Comparison of ENCODE assay signal across 8 cellular contexts in the genomic region with DNA sequence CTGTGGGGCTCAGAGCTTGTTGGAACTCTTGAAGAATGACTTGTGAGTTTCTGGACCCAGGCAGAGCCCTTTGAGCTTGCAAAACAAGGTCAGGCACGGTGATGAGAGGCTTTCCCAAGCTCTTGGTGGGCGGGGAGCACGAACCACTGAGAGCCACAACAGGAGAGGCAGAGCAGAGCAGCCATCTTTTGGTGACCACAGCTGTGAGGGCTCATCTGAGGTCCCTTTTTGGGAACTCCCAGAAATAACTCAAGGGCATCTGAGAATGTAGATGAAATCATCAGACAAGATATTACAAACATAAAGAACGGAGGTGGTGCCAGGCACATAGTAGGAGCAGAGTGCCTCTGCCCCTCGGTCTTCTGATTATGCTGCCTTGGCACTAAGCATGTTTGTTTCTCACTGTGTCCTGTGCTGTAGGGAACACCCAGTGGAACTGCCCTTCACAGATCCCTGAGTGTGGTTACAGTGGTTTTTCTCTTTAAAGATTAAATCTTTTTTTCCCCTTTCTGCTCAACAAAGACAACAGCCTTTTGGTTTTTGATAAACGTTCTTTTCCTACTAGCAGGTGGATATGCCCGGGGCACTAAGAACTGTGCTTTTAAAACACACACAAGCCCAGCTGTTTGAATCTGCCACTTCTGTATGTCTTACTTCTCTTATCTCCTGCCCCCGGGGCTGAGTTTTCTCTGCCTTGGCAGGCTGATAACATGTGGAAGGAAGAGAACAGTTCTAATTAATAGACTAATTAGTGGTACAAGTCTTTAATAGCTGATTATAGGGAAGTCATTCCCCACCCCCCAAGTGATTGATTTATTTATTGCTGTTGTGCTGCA. TPM values are rescaled to one million over a fixed set of nuclear protein-coding genes. Genes with fewer than 3 reads are reported as not detected.
DNase-seq lines count a peak whose midpoint lies in the region; ATAC-seq, FAIRE-seq and TF ChIP-seq lines count a peak whose summit lies in the region.

No MANE protein-coding gene starts in this region.

- peak; percentile 55 for FAIRE-seq in GM12891 (lab: Jason Lieb, UNC)

- peak overlapping the region; percentile 94 for H3K27ac Mint-ChIP-seq in activated T-helper 2 cell treated with anti-CD3 and anti-CD28 coated beads, Interferon-gamma antibody, Interleukin-2, Interleukin-4, amounts not matched to agents 10 μg/mL and 5 μg/mL and 100 μg/mL, durations not matched to agents 14 hours and 24 hours and 36 hours
- peak overlapping the region; percentile 60 to 64 for H3K27ac Mint-ChIP-seq in natural killer cell treated with Interleukin-12 subunit alpha and Interleukin-12 subunit beta and Interleukin-15 and Interleukin-18, amount 100 ng/mL, for 72 hours
- H3K27ac Mint-ChIP-seq in progenitor cell of endocrine pancreas: no peak overlapping the region

- H3K4me3 Mint-ChIP-seq in activated T-helper 2 cell treated with anti-CD3 and anti-CD28 coated beads, Interferon-gamma antibody, Interleukin-2, Interleukin-4, amounts not matched to agents 10 μg/mL and 5 μg/mL and 100 μg/mL, durations not matched to agents 14 hours and 24 hours and 36 hours (ENCODE audit: low read depth): peak overlapping the region; percentile 52
- peak overlapping the region; percentile 63 for H3K4me3 Mint-ChIP-seq in natural killer cell treated with Interleukin-12 subunit alpha and Interleukin-12 subunit beta and Interleukin-15 and Interleukin-18, amount 100 ng/mL, for 72 hours
- no peak overlapping the region for H3K4me3 Mint-ChIP-seq in progenitor cell of endocrine pancreas (ENCODE audit: low read depth)

- no peak for TF ChIP-seq CTCF in progenitor cell of endocrine pancreas (IDR thresholded peaks at IDR 0.05; ENCODE audit: unreplicated experiment)

- no peaks in the 10 kb centered on the region for H3K36me3 Mint-ChIP-seq in activated T-helper 2 cell treated with anti-CD3 and anti-CD28 coated beads, Interferon-gamma antibody, Interleukin-2, Interleukin-4, amounts not matched to agents 10 μg/mL and 5 μg/mL and 100 μg/mL, durations not matched to agents 14 hours and 24 hours and 36 hours (ENCODE audit: low read depth)
- H3K36me3 Mint-ChIP-seq in natural killer cell treated with Interleukin-12 subunit alpha and Interleukin-12 subunit beta and Interleukin-15 and Interleukin-18, amount 100 ng/mL, for 72 hours: no peaks in the 10 kb centered on the region
- H3K36me3 Mint-ChIP-seq in progenitor cell of endocrine pancreas (ENCODE audit: insufficient read depth): no peaks in the 10 kb centered on the region

- peaks cover 65% of the 10 kb centered on the region for H3K4me1 Mint-ChIP-seq in activated T-helper 2 cell treated with anti-CD3 and anti-CD28 coated beads, Interferon-gamma antibody, Interleukin-2, Interleukin-4, amounts not matched to agents 10 μg/mL and 5 μg/mL and 100 μg/mL, durations not matched to agents 14 hours and 24 hours and 36 hours (ENCODE audit: low read depth)
- H3K4me1 Mint-ChIP-seq in natural killer cell treated with Interleukin-12 subunit alpha and Interleukin-12 subunit beta and Interleukin-15 and Interleukin-18, amount 100 ng/mL, for 72 hours (ENCODE audit: low read depth in 2 of 2): peaks cover 33 to 42% of the 10 kb centered on the region in 2 donors
- peaks cover 16% of the 10 kb centered on the region for H3K4me1 Mint-ChIP-seq in progenitor cell of endocrine pancreas (ENCODE audit: low read depth)

- peak; percentile 34 to 49 for ATAC-seq in natural killer cell treated with Interleukin-12 subunit alpha and Interleukin-12 subunit beta and Interleukin-15 and Interleukin-18, amount 100 ng/mL, for 72 hours

- DNase-seq in GM12891 (ENCODE audit: insufficient read length, low spot score) (no peak), NAMALWA (ENCODE audit: low spot score) (peak; percentile 27), progenitor cell of endocrine pancreas (ENCODE audit: low spot score, unreplicated experiment) (no peak), NCI-H748 (lab: John Stamatoyannopoulos, UW; ENCODE audit: unreplicated experiment) (no peak), NCI-H1694 (lab: John Stamatoyannopoulos, UW) (no peak), NCI-H187 treated with DMSO at 0.1 percent for 48 hours (lab: John Stamatoyannopoulos, UW) (no peak)
- DNase-seq in activated T-helper 2 cell treated with anti-CD3 and anti-CD28 coated beads, Interferon-gamma antibody, Interleukin-2, Interleukin-4, amounts not matched to agents 10 μg/mL and 5 μg/mL and 100 μg/mL, durations not matched to agents 14 hours and 24 hours and 36 hours (ENCODE audit: low spot score): peak; percentile 51
- no peak for DNase-seq in natural killer cell treated with Interleukin-12 subunit alpha and Interleukin-12 subunit beta and Interleukin-15 and Interleukin-18, amount 100 ng/mL, for 72 hours (ENCODE audit: low spot score)

- TF ChIP-seq POLR2A in GM12891 (IDR thresholded peaks at IDR 0.05; ENCODE audit: low read depth, low read length): no peak

- H3K27me3 Mint-ChIP-seq in activated T-helper 2 cell treated with anti-CD3 and anti-CD28 coated beads, Interferon-gamma antibody, Interleukin-2, Interleukin-4, amounts not matched to agents 10 μg/mL and 5 μg/mL and 100 μg/mL, durations not matched to agents 14 hours and 24 hours and 36 hours (ENCODE audit: low read depth): no peaks in the 10 kb centered on the region
- H3K27me3 Mint-ChIP-seq in natural killer cell treated with Interleukin-12 subunit alpha and Interleukin-12 subunit beta and Interleukin-15 and Interleukin-18, amount 100 ng/mL, for 72 hours: no peaks in the 10 kb centered on the region
- peaks cover 20% of the 10 kb centered on the region for H3K27me3 Mint-ChIP-seq in progenitor cell of endocrine pancreas

- intact Hi-C loops in activated T-helper 2 cell treated with anti-CD3 and anti-CD28 coated beads, Interferon-gamma antibody, Interleukin-2, Interleukin-4, amounts not matched to agents 10 μg/mL and 5 μg/mL and 100 μg/mL, durations not matched to agents 14 hours and 24 hours and 36 hours (cut with micrococcal nuclease): loop anchor here (1.0 kb wide), 2 partner anchors 10 to 47 kb away; no protein-coding TSS in a partner anchor

- H3K9me3 Mint-ChIP-seq in activated T-helper 2 cell treated with anti-CD3 and anti-CD28 coated beads, Interferon-gamma antibody, Interleukin-2, Interleukin-4, amounts not matched to agents 10 μg/mL and 5 μg/mL and 100 μg/mL, durations not matched to agents 14 hours and 24 hours and 36 hours: no peaks in the 10 kb centered on the region
- no peaks in the 10 kb centered on the region for H3K9me3 Mint-ChIP-seq in natural killer cell treated with Interleukin-12 subunit alpha and Interleukin-12 subunit beta and Interleukin-15 and Interleukin-18, amount 100 ng/mL, for 72 hours
- peaks cover 3% of the 10 kb centered on the region for H3K9me3 Mint-ChIP-seq in progenitor cell of endocrine pancreas (ENCODE audit: low read depth)

TF ChIP-seq in GM12891, 5 proteins besides CTCF, POLR2A, EP300 and RAD21:
- no peak for TF ChIP-seq POU2F2 (IDR thresholded peaks at IDR 0.05; ENCODE audit: low read depth, low read length)
- no peak for TF ChIP-seq TAF1 (IDR thresholded peaks at IDR 0.05; ENCODE audit: low read depth, low read length)
- no peak for TF ChIP-seq SPI1 (IDR thresholded peaks at IDR 0.05; ENCODE audit: low read depth, low read length)
- TF ChIP-seq PAX5 (IDR thresholded peaks at IDR 0.05; ENCODE audit: insufficient read depth, low read length, severe bottlenecking): no peak
- no peak for TF ChIP-seq POLR2AphosphoS5 (IDR thresholded peaks at IDR 0.05; ENCODE audit: low read depth, low read length)

RNA-seq across cellular contexts. Expression of gene CD34, which starts 37.7 kb away (rescaled TPM):
- not detected for polyA plus RNA-seq in GM12891 (2012; ENCODE audit: low read depth, missing spikeins)
- not detected in 2 replicates for total RNA-seq in activated T-helper 2 cell treated with anti-CD3 and anti-CD28 coated beads, Interferon-gamma antibody, Interleukin-2, Interleukin-4, amounts not matched to agents 10 μg/mL and 5 μg/mL and 100 μg/mL, durations not matched to agents 14 hours and 24 hours and 36 hours
- not detected for total RNA-seq in natural killer cell treated with Interleukin-12 subunit alpha and Interleukin-12 subunit beta and Interleukin-15 and Interleukin-18, amount 100 ng/mL, for 72 hours
- 0.07 TPM in 1 of 2 replicates, not detected in the other for total RNA-seq in progenitor cell of endocrine pancreas

Comparison
In these comparisons a context has a peak if more than half of its experiments do, and no peak if none do; other contexts are left out.
1. DNase-seq: peak in NAMALWA (single experiment) and activated T-helper 2 cell treated with anti-CD3 and anti-CD28 coated beads, Interferon-gamma antibody, Interleukin-2, Interleukin-4, amounts not matched to agents 10 μg/mL and 5 μg/mL and 100 μg/mL, durations not matched to agents 14 hours and 24 hours and 36 hours (single experiment); none in GM12891 (single experiment), natural killer cell treated with Interleukin-12 subunit alpha and Interleukin-12 subunit beta and Interleukin-15 and Interleukin-18, amount 100 ng/mL, for 72 hours (single experiment), progenitor cell of endocrine pancreas (single experiment), NCI-H748 (single experiment), NCI-H1694 (single experiment) and NCI-H187 treated with DMSO at 0.1 percent for 48 hours (single experiment).